8 cellular contexts compared by ENCODE assay signal in genomic region chr1:90730247-90731022, GRCh38. TPM values are rescaled to one million over a fixed set of nuclear protein-coding genes. Genes with fewer than 3 reads are reported as not detected.
A peak's percentile ranks its signal among the peaks of the same experiment; 100 is the strongest.
DNase-seq lines count a peak whose midpoint lies in the region; ATAC-seq, FAIRE-seq and TF ChIP-seq lines count a peak whose summit lies in the region.

No MANE protein-coding gene starts in this region.

- H3K9ac ChIP-seq in PC-3 (ENCODE audit: low read length) (no peak overlapping the region), H1 (replicated peaks in 1 of 4; ENCODE audit: extremely low read depth in 1 of 4, low read depth in 3 of 4, low read length in 3 of 4) (no peak overlapping the region)

- no peak overlapping the region for H2BK120ac ChIP-seq in H1 (replicated peaks; ENCODE audit: low read depth, low read length)

- H4K91ac ChIP-seq in H1 (replicated peaks; ENCODE audit: insufficient read length, low read length), result no peak overlapping the region

- H2BK5ac ChIP-seq in H1 (ENCODE audit: low read depth, low read length), result no peak overlapping the region

- H2BK15ac ChIP-seq in H1 (ENCODE audit: low read length), result no peak overlapping the region

- no peak for FAIRE-seq in H1 (lab: Jason Lieb, UNC)

- CTCF ChIA-PET in PC-3 (lab: Charles Lee) (no interaction called here), H1 (lab: Charles Lee; ENCODE audit: partially characterized antibody) (interaction anchor here (0.5 to 12.8 kb wide), 43 partner anchors 8 to 1238 kb away, joined by 3 to 139 read pairs (median 6); partner anchors contain the start of gene BARHL2)

- H4K5ac ChIP-seq in H1 (ENCODE audit: insufficient read length, low read depth, low read length), result no peak overlapping the region

- no peak overlapping the region for H3K18ac ChIP-seq in H1 (ENCODE audit: extremely low read depth, low read length)

- TF ChIP-seq POLR2A in H1 (IDR thresholded peaks at IDR 0.05; ENCODE audit: control extremely low read depth in 1 of 2, low read depth in 2 of 2, low read length in 2 of 2) (no peak), gastrocnemius medialis (IDR thresholded peaks at IDR 0.05) (no peak)

- peaks cover 10% of the 10 kb centered on the region for H3K9me3 Mint-ChIP-seq in T-helper 1 cell treated with Interleukin-12 subunit alpha and Interleukin-12 subunit beta and Interleukin-4 antibody, amounts not matched to agents 30 μg/mL and 1 μg/mL, for 36 hours

- H3K4me1 Mint-ChIP-seq in T-helper 1 cell treated with Interleukin-12 subunit alpha and Interleukin-12 subunit beta and Interleukin-4 antibody, amounts not matched to agents 30 μg/mL and 1 μg/mL, for 36 hours (ENCODE audit: low read depth), result peaks cover 21% of the 10 kb centered on the region

- no peaks in the 10 kb centered on the region for H3F3A ChIP-seq in PC-3 (ENCODE audit: low read length, unreplicated experiment)

- H4K20me1 ChIP-seq in PC-3 (ENCODE audit: low read length), result no peaks in the 10 kb centered on the region
- peaks cover 8 to 13% of the 10 kb centered on the region in 2 experiments for H4K20me1 ChIP-seq in H1 (replicated peaks in 1 of 2; ENCODE audit: control insufficient read depth in 1 of 2, insufficient read depth in 2 of 2, low read length in 2 of 2)

- peak overlapping the region; percentile 10; the same call in 1 of the 2 replicates for H3K4me2 ChIP-seq in PC-3 (ENCODE audit: low read length)
- H3K4me2 ChIP-seq in H1 (ENCODE audit: insufficient read depth in 1 of 2, low read depth in 2 of 2, low read length in 2 of 2), result peak overlapping the region; percentile 62 to 90

- intact Hi-C loops in PC-3 (cut with micrococcal nuclease) (loop anchor here (10.0 kb wide), 1 partner anchor 124 kb away; no protein-coding TSS in a partner anchor), gastrocnemius medialis (cut with DNase I; ENCODE audit: low total_unique reads) (no loop called here), posterior vena cava (cut with DNase I) (no loop called here)

- H3K4me3 ChIP-seq in PC-3 (ENCODE audit: low read length) (no peak overlapping the region), H1 (ENCODE audit: extremely low read depth in 1 of 4, insufficient read depth in 2 of 4, low read depth in 3 of 4, low read length in 4 of 4) (peak overlapping the region; percentile 17 to 55 (median 36); a peak in 7 of 8 replicates), gastrocnemius medialis (peak overlapping the region in 3 of 4 donors; percentile 2 to 37 (median 14))

- no peak for TF ChIP-seq EP300 in H1 (IDR thresholded peaks at IDR 0.05; ENCODE audit: borderline replicate concordance in 1 of 2, low read depth in 2 of 2, low read length in 2 of 2)

- no peak for TF ChIP-seq RAD21 in H1 (IDR thresholded peaks at IDR 0.05 in 1 of 2, conservative IDR thresholded peaks at IDR 0.05 in 1 of 2; ENCODE audit: low read depth in 2 of 2, low read length in 2 of 2)

- in situ Hi-C loops in gastrocnemius medialis (cut with MboI; ENCODE audit: low sequenced_read_pairs in 4 of 4), result no loop called here

- no peak overlapping the region for H3K56ac ChIP-seq in H1 (replicated peaks; ENCODE audit: insufficient read length, low read depth, low read length)

- 2% methylated on average over 51 of the region's 51 CpGs; no CpG with 5 or more reads in 1 of the 2 experiments for WGBS in H1 (ENCODE audit: extremely low coverage in 1 of 2, insufficient coverage in 1 of 2, insufficient read length in 1 of 2, insufficient replicate concordance in 2 of 2, low coverage in 1 of 2, low lambda C conversion rate in 2 of 2, missing lambda C conversion rate in 1 of 2), 2 experiments

- H3K9me2 ChIP-seq in PC-3 (replicated peaks; ENCODE audit: low read length), result no peaks in the 10 kb centered on the region

- peaks cover 87% of the 10 kb centered on the region for H3K27me3 Mint-ChIP-seq in T-helper 1 cell treated with Interleukin-12 subunit alpha and Interleukin-12 subunit beta and Interleukin-4 antibody, amounts not matched to agents 30 μg/mL and 1 μg/mL, for 36 hours (ENCODE audit: low read depth)

- H2AK5ac ChIP-seq in H1 (ENCODE audit: low read depth, low read length), result no peak overlapping the region

- H3K27ac ChIP-seq in PC-3 (ENCODE audit: low read length) (no peak overlapping the region), H1 (ENCODE audit: low read depth, low read length) (no peak overlapping the region), gastrocnemius medialis (no peak overlapping the region)

- no peak overlapping the region for H3K23ac ChIP-seq in H1 (ENCODE audit: insufficient read length)

- H3K79me2 ChIP-seq in PC-3 (ENCODE audit: low read length), result no peaks in the 10 kb centered on the region
- no peaks in the 10 kb centered on the region for H3K79me2 ChIP-seq in H1 (ENCODE audit: control insufficient read depth in 1 of 2, insufficient read depth in 2 of 2, low read length in 2 of 2)

- no peak overlapping the region for H2BK12ac ChIP-seq in H1 (ENCODE audit: low read depth, low read length)

- no peak for DNase-seq in T-helper 1 cell
- DNase-seq in PC-3, result no peak
- peak in 1 of 2 experiments; percentile 58 for DNase-seq in H1 (ENCODE audit: low read depth in 1 of 2, low spot score in 2 of 2)
- no peak for DNase-seq in gastrocnemius medialis
- DNase-seq in NCI-H2029 (lab: John Stamatoyannopoulos, UW), result no peak
- no peak for DNase-seq in iPS-NIHi11 (ENCODE audit: low spot score)
- no peak for DNase-seq in posterior vena cava (ENCODE audit: low spot score)

- H3K4ac ChIP-seq in H1 (replicated peaks; ENCODE audit: insufficient read length, low read depth, low read length), result no peak overlapping the region

- H3K9me3 ChIP-seq in PC-3 (ENCODE audit: low read length), result no peaks in the 10 kb centered on the region
- H3K9me3 ChIP-seq in H1 (ENCODE audit: insufficient read depth in 2 of 2, low read depth in 1 of 2, low read length in 1 of 2), result no peaks in the 10 kb centered on the region
- H3K9me3 ChIP-seq in gastrocnemius medialis, result no peaks in the 10 kb centered on the region

- peaks cover 5% of the 10 kb centered on the region; the same call in 1 of the 2 replicates for H3K23me2 ChIP-seq in H1 (ENCODE audit: low read depth, low read length)

- H3K27me3 ChIP-seq in PC-3 (ENCODE audit: low read length), result peaks cover 99% of the 10 kb centered on the region
- H3K27me3 ChIP-seq in H1 (replicated peaks in 1 of 4; ENCODE audit: control insufficient read depth in 3 of 4, extremely low read depth in 1 of 4, insufficient read depth in 3 of 4, low read length in 3 of 4), result peaks cover 57 to 86% (median 78%) of the 10 kb centered on the region in 4 experiments
- H3K27me3 ChIP-seq in gastrocnemius medialis, result peaks cover 75 to 94% (median 89%) of the 10 kb centered on the region in 3 donors

- POLR2A ChIA-PET in PC-3 (lab: Charles Lee; ENCODE audit: unreplicated experiment) (no interaction called here), H1 (lab: Charles Lee; ENCODE audit: partially characterized antibody) (interaction anchor here (0.6 to 3.9 kb wide), 5 partner anchors 9 to 1746 kb away, joined by 3 to 16 read pairs (median 4); partner anchors contain the start of gene ZNF644)

- H4K8ac ChIP-seq in H1 (ENCODE audit: extremely low read depth, insufficient read depth, low read length), result no peak overlapping the region

- no peak for ATAC-seq in PC-3
- ATAC-seq in gastrocnemius medialis, result no peak

- H2AFZ ChIP-seq in PC-3 (ENCODE audit: low read length) (no peak overlapping the region), H1 (ENCODE audit: low read length) (no peak overlapping the region)

- H3K36me3 ChIP-seq in PC-3 (ENCODE audit: low read depth, low read length) (no peaks in the 10 kb centered on the region), H1 (ENCODE audit: control insufficient read depth in 2 of 4, insufficient read depth in 4 of 4, low read length in 3 of 4) (peaks cover 0 to 7% (median 0%) of the 10 kb centered on the region in 4 experiments; a peak in 1 of 8 replicates), gastrocnemius medialis (no peaks in the 10 kb centered on the region)

- no peak overlapping the region for H3K14ac ChIP-seq in H1 (ENCODE audit: insufficient read length)

- TF ChIP-seq CTCF in PC-3 (conservative IDR thresholded peaks at IDR 0.05; ENCODE audit: low read depth, low read length) (no peak), H1 (IDR thresholded peaks at IDR 0.05; ENCODE audit: control extremely low read depth in 1 of 3, insufficient read depth in 1 of 3, low read depth in 1 of 3, low read length in 3 of 3) (no peak), gastrocnemius medialis (IDR thresholded peaks at IDR 0.05 in 4 of 5, conservative IDR thresholded peaks at IDR 0.05 in 1 of 5) (no peak)

- no peak overlapping the region for H2BK20ac ChIP-seq in H1 (ENCODE audit: low read length)

- peaks cover 12% of the 10 kb centered on the region for H3K36me3 Mint-ChIP-seq in T-helper 1 cell treated with Interleukin-12 subunit alpha and Interleukin-12 subunit beta and Interleukin-4 antibody, amounts not matched to agents 30 μg/mL and 1 μg/mL, for 36 hours (ENCODE audit: low read depth)

- no TSS peak for BruUV-seq in PC-3 (replicated peaks; lab: Mats Ljungman, UMichigan)

- H3K4me1 ChIP-seq in PC-3 (ENCODE audit: insufficient read depth, low read length) (0 out of 2 replicates have a peak, but pooled peaks cover 3% of the 10 kb centered on the region), H1 (replicated peaks in 1 of 4; ENCODE audit: control insufficient read depth in 3 of 4, insufficient read depth in 4 of 4, low read length in 3 of 4) (peaks cover 11 to 36% (median 23%) of the 10 kb centered on the region in 4 experiments), gastrocnemius medialis (peaks cover 7 to 16% of the 10 kb centered on the region in 2 donors)

- H3K27ac Mint-ChIP-seq in T-helper 1 cell treated with Interleukin-12 subunit alpha and Interleukin-12 subunit beta and Interleukin-4 antibody, amounts not matched to agents 30 μg/mL and 1 μg/mL, for 36 hours, result peak overlapping the region; percentile 69

- peak overlapping the region; percentile 47 for H3K4me3 Mint-ChIP-seq in T-helper 1 cell treated with Interleukin-12 subunit alpha and Interleukin-12 subunit beta and Interleukin-4 antibody, amounts not matched to agents 30 μg/mL and 1 μg/mL, for 36 hours

- H3K79me1 ChIP-seq in H1 (ENCODE audit: low read depth, low read length), result no peaks in the 10 kb centered on the region

TF ChIP-seq in H1, 55 proteins besides CTCF, POLR2A, EP300 and RAD21 (continues in another document):
- peak; percentile 91 for TF ChIP-seq EZH2 (IDR thresholded peaks at IDR 0.05; ENCODE audit: low read depth, low read length, severe bottlenecking)
- no peak for TF ChIP-seq JUND (IDR thresholded peaks at IDR 0.05; ENCODE audit: low read length)
- TF ChIP-seq SAP30 (IDR thresholded peaks at IDR 0.05; ENCODE audit: insufficient read depth, insufficient replicate concordance, low read length), result no peak

RNA-seq across cellular contexts. Expression of gene BARHL2, which starts 13.3 kb away (rescaled TPM):
- total RNA-seq in PC-3 (2014; rRNA removed) (not detected in 2 replicates), gastrocnemius medialis (not detected), posterior vena cava (not detected)
- total RNA-seq in H1 (2021; fragmentation: NEBNext Ultra II Directional; extraction: Animal tissue kit (Norgen Biotek cat#: 25700)), result 0.15 TPM in 2 replicates
- not detected in 2 replicates for polyA plus RNA-seq in H1 (2011; rRNA removed)
- polyA plus RNA-seq in H1 (2011; cell fraction: cytosol; rRNA removed), result not detected
- not detected for polyA plus RNA-seq in H1 (2011; cell fraction: nucleus; rRNA removed)
- polyA plus RNA-seq in H1 (2012, experiment 1 of 2), result not detected in 4 replicates
- polyA plus RNA-seq in H1 (2012, experiment 2 of 2), result not detected
- 0.02 TPM for polyA plus RNA-seq in H1 (2013, experiment 1 of 2)
- 0.04 TPM for polyA plus RNA-seq in H1 (2013, experiment 2 of 2)
- polyA minus RNA-seq in H1 (2011; rRNA and poly(A)+ RNA removed), result not detected in 2 replicates
- polyA minus RNA-seq in H1 (2011; cell fraction: cytosol; rRNA and poly(A)+ RNA removed), result not detected
- not detected for polyA minus RNA-seq in H1 (2011; cell fraction: nucleus; rRNA and poly(A)+ RNA removed)
